ENCODE assay signal across 8 cellular contexts in the genomic region with DNA sequence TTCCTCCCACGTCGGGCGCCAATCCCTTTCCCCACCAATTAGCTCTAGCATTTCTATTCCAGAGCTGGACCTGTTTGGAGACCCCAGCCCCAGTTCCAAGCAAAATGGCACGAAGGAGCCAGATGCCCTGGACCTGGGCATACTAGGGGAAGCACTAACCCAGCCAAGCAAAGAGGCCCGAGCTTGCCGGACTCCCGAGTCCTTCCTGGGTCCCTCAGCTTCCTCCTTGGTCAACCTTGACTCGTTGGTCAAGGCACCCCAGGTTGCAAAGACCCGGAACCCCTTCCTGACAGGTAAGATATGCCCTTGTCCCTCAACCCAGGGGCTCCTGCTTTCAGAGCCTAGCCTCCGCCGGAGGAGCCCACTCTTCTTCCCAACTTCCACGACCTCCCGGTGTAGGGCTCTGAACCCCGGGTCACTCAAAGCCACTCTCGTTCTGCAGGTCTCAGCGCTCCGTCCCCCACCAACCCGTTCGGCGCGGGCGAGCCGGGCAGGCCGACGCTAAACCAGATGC. TPM values are rescaled to one million over a fixed set of nuclear protein-coding genes. Genes with fewer than 3 reads are reported as not detected.
DNase-seq lines count a peak whose midpoint lies in the region; ATAC-seq and TF ChIP-seq lines count a peak whose summit lies in the region.

No MANE protein-coding gene starts in this region.

- no peaks in the 10 kb centered on the region for H3K9me3 ChIP-seq in T-helper 17 cell (ENCODE audit: control insufficient read depth, low read length, poor library complexity, severe bottlenecking)
- no peaks in the 10 kb centered on the region for H3K9me3 ChIP-seq in gastroesophageal sphincter

- H3K27ac ChIP-seq in gastroesophageal sphincter: peak overlapping the region in 3 of 4 donors; percentile 70 to 84 (median 72)
- H3K27ac ChIP-seq in skin epidermis: peak overlapping the region in 20 of 21 experiments; percentile 29 to 83 (median 74)

- no peak for TF ChIP-seq CTCF in gastroesophageal sphincter (IDR thresholded peaks at IDR 0.05)

- no peaks in the 10 kb centered on the region for H3K27me3 ChIP-seq in gastroesophageal sphincter

- peak overlapping the region; percentile 54 for H3K27ac Mint-ChIP-seq in T-helper 17 cell

- H3K4me3 ChIP-seq in gastroesophageal sphincter (peak overlapping the region; percentile 64 to 68), skin epidermis (peak overlapping the region; percentile 40 to 57 (median 46))

- H3K36me3 ChIP-seq in gastroesophageal sphincter: no peaks in the 10 kb centered on the region

- ATAC-seq in GM19455 (IDR thresholded peaks at IDR 0.05; ENCODE audit: unreplicated experiment) (peak; percentile 16), T-helper 17 cell (no peak), gastroesophageal sphincter (no peak), left lobe of liver (no peak)

- H3K4me1 Mint-ChIP-seq in T-helper 17 cell: peaks cover 17% of the 10 kb centered on the region

- 100% methylated on average over 2 of the region's 25 CpGs; no CpG with 5 or more reads in 1 of the 2 donors for WGBS in gastroesophageal sphincter (ENCODE audit: low coverage in 1 of 2), 2 donors

- H3K4me3 Mint-ChIP-seq in T-helper 17 cell: peak overlapping the region; percentile 89

- peaks cover 0 to 27% (median 8%) of the 10 kb centered on the region in 3 donors for H3K4me1 ChIP-seq in gastroesophageal sphincter

- H3K36me3 Mint-ChIP-seq in T-helper 17 cell (ENCODE audit: low read depth): no peaks in the 10 kb centered on the region

- peaks cover 12% of the 10 kb centered on the region for H3K27me3 Mint-ChIP-seq in T-helper 17 cell

- no peak for DNase-seq in T-helper 17 cell
- DNase-seq in AML-193 (lab: John Stamatoyannopoulos, UW): no peak
- DNase-seq in NCI-H345 (lab: John Stamatoyannopoulos, UW): no peak
- DNase-seq in NCI-H2171 treated with DMSO at 0.1 percent for 48 hours (lab: John Stamatoyannopoulos, UW): no peak
- no peak for DNase-seq in left lobe of liver (ENCODE audit: low spot score)

- TF ChIP-seq POLR2A in gastroesophageal sphincter (IDR thresholded peaks at IDR 0.05): no peak

- TF ChIP-seq EP300 in gastroesophageal sphincter (IDR thresholded peaks at IDR 0.05): no peak

RNA-seq across cellular contexts. Expression of a gene that starts 5.5 kb away (rescaled TPM):
- total RNA-seq in T-helper 17 cell (10 to 100 TPM; 11.3 to 16.4 TPM), gastroesophageal sphincter (10 to 100 TPM; 45.0 to 75.3 (median 59.8) TPM), left lobe of liver (40.6 TPM)

RNA-seq across cellular contexts. Expression of a gene that starts 8.9 kb away (rescaled TPM):
- not detected for total RNA-seq in T-helper 17 cell
- total RNA-seq in gastroesophageal sphincter: 1 to 10 TPM in 1 of 4 donors, not detected in 3; 7.3 TPM
- total RNA-seq in left lobe of liver: 0.35 TPM

RNA-seq across cellular contexts. Expression of a gene that starts 19.1 kb away (rescaled TPM):
- total RNA-seq in T-helper 17 cell (under 1 TPM; 0.05 to 0.18 TPM), gastroesophageal sphincter (under 1 TPM in 3 of 4 donors, not detected in 1; 0.15 to 0.94 (median 0.16) TPM), left lobe of liver (0.10 TPM)

RNA-seq across cellular contexts. Expression of a gene that starts 33.2 kb away (rescaled TPM):
- total RNA-seq in T-helper 17 cell (1 to 10 TPM; 1.2 to 1.3 TPM), gastroesophageal sphincter (under 1 TPM in 2 of 4 donors, not detected in 2; 0.27 to 0.31 TPM), left lobe of liver (not detected)
